ENCODE assay signal across 9 cellular contexts in genomic region chr11:86486261-86487030, GRCh38.
DNase-seq lines count a peak whose midpoint lies in the region; ATAC-seq, FAIRE-seq and TF ChIP-seq lines count a peak whose summit lies in the region.
"Had no signal": no experiment of that assay in that cellular context is flagged by ENCODE, and none has a peak within 500 bp of the region (broad histone marks: within the 10 kb centered on the region; RNA-seq: fewer than 3 reads in every experiment).

No MANE protein-coding gene starts in this region.

- 49% methylated on average over 5 of the region's 5 CpGs for WGBS in GM12878 (ENCODE audit: insufficient coverage, insufficient replicate concordance, low lambda C conversion rate, missing lambda C conversion rate)

- no peaks in the 10 kb centered on the region for H3K4me1 Mint-ChIP-seq in glutamatergic neuron (ENCODE audit: low read depth, unreplicated experiment)

- H3K4me2 ChIP-seq in GM12878 (ENCODE audit: control insufficient read depth, insufficient read depth): no peak overlapping the region

- POLR2A ChIA-PET in GM12878 (lab: Charles Lee): interaction anchor here (0.7 to 0.8 kb wide), 2 partner anchors 106 to 122 kb away, joined by 3 read pairs; no protein-coding TSS in a partner anchor

- no peak for TF ChIP-seq RAD21 in GM12878 (IDR thresholded peaks at IDR 0.05; ENCODE audit: insufficient read depth, low read depth, low read length)

- in situ Hi-C loops in GM12878 (cut with MboI): no loop called here

- no peak for FAIRE-seq in GM12878 (lab: Jason Lieb, UNC)

- no peak for TF ChIP-seq CTCF in GM06990 (IDR thresholded peaks at IDR 0.05; ENCODE audit: insufficient read depth, low read length, poor library complexity, severe bottlenecking)
- TF ChIP-seq CTCF in GM12878 (IDR thresholded peaks at IDR 0.05 in 2 of 3, conservative IDR thresholded peaks at IDR 0.05 in 1 of 3; ENCODE audit: control insufficient read depth in 2 of 3, extremely low read depth in 1 of 3, insufficient read depth in 1 of 3, low read depth in 3 of 3, low read length in 3 of 3): no peak
- no peak for TF ChIP-seq CTCF in ascending aorta (IDR thresholded peaks at IDR 0.05)
- no peak for TF ChIP-seq CTCF in glutamatergic neuron (IDR thresholded peaks at IDR 0.05; ENCODE audit: partially characterized antibody, unreplicated experiment)

- TF ChIP-seq POLR2A in GM12878 (IDR thresholded peaks at IDR 0.05; ENCODE audit: low read depth, low read length): no peak

- H3K27ac ChIP-seq in GM12878 (ENCODE audit: control insufficient read depth, insufficient read depth): no peak overlapping the region
- H3K27ac ChIP-seq in ascending aorta: no peak overlapping the region

- H3K27me3 Mint-ChIP-seq in glutamatergic neuron (ENCODE audit: unreplicated experiment): peaks cover 2% of the 10 kb centered on the region

- H3K27me3 ChIP-seq in GM06990 (replicated peaks; ENCODE audit: control insufficient read depth, insufficient read depth, low read length): no peaks in the 10 kb centered on the region; the same call in 1 of the 2 replicates
- H3K27me3 ChIP-seq in GM12878 (replicated peaks in 1 of 2; ENCODE audit: control insufficient read depth in 2 of 2, insufficient read depth in 2 of 2, low read length in 1 of 2): peaks cover 1 to 2% of the 10 kb centered on the region in 2 experiments; a peak in 1 of 4 replicates
- no peaks in the 10 kb centered on the region for H3K27me3 ChIP-seq in ascending aorta

- H3K36me3 ChIP-seq in GM06990 (ENCODE audit: control insufficient read depth, insufficient read depth, low read length) (no peaks in the 10 kb centered on the region), GM12878 (ENCODE audit: control insufficient read depth in 2 of 2, insufficient read depth in 2 of 2, low read length in 1 of 2) (no peaks in the 10 kb centered on the region), ascending aorta (no peaks in the 10 kb centered on the region)

- no peak overlapping the region for H3K4me3 Mint-ChIP-seq in glutamatergic neuron (ENCODE audit: unreplicated experiment)

- H3K79me2 ChIP-seq in GM12878 (ENCODE audit: control insufficient read depth, insufficient read depth, low read length): no peaks in the 10 kb centered on the region

- DNase-seq in GM06990 (ENCODE audit: extremely low read depth, insufficient read length) (peak; percentile 18), Kasumi-1 (lab: John Stamatoyannopoulos, UW) (peak; percentile 79), GM12878 (ENCODE audit: low read depth, low spot score) (no peak), posterior cingulate gyrus (peak in 7 of 10 donors; percentile 29 to 92 (median 52)), hippocampal formation (lab: John Stamatoyannopoulos, UW) (no peak), ascending aorta (ENCODE audit: low spot score in 2 of 2) (no peak), glutamatergic neuron (no peak)
- DNase-seq: effector CD4-positive, alpha-beta T cell had no signal

- RAD21 ChIA-PET in GM12878 (lab: Charles Lee; ENCODE audit: unreplicated experiment): interaction anchor here (0.7 to 2.5 kb wide), 12 partner anchors 12 to 202 kb away, joined by 3 to 23 read pairs (median 4); no protein-coding TSS in a partner anchor

- 0 out of 4 replicates have a peak, but pooled peaks of 1 of the 2 experiments have one; percentile 32 for TF ChIP-seq EP300 in GM12878 (IDR thresholded peaks at IDR 0.05; ENCODE audit: borderline replicate concordance in 1 of 2, control insufficient read depth in 1 of 2, low read depth in 2 of 2, low read length in 2 of 2)

- intact Hi-C loops in GM12878 (cut with micrococcal nuclease; ENCODE audit: unreplicated experiment): no loop called here
- intact Hi-C loops in posterior cingulate gyrus (cut with DNase I): no loop called here
- intact Hi-C loops in ascending aorta (cut with DNase I): no loop called here

- H3K4me3 ChIP-seq in GM06990 (replicated peaks; ENCODE audit: low read depth, low read length) (no peak overlapping the region), GM12878 (no peak overlapping the region), ascending aorta (no peak overlapping the region)

- no peak overlapping the region for H3K27ac Mint-ChIP-seq in glutamatergic neuron (ENCODE audit: unreplicated experiment)

- BruUV-seq in GM12878 (replicated peaks; lab: Mats Ljungman, UMichigan): no TSS peak

- CTCF ChIA-PET in GM12878 (lab: Yijun Ruan, JAX): interaction anchor here (0.6 to 6.5 kb wide), 9 partner anchors 11 to 122 kb away, joined by 3 to 49 read pairs (median 5); no protein-coding TSS in a partner anchor

- no peaks in the 10 kb centered on the region for H3K9me3 Mint-ChIP-seq in glutamatergic neuron (ENCODE audit: unreplicated experiment)

- no peak overlapping the region for H3K9ac ChIP-seq in GM12878 (ENCODE audit: control insufficient read depth, insufficient read depth, low read length)

- H3K4me1 ChIP-seq in GM12878 (ENCODE audit: control insufficient read depth, insufficient read depth, low read length): no peaks in the 10 kb centered on the region
- H3K4me1 ChIP-seq in ascending aorta: peaks cover 7 to 16% of the 10 kb centered on the region in 2 donors

- H4K20me1 ChIP-seq in GM12878 (ENCODE audit: control insufficient read depth, insufficient read depth): no peaks in the 10 kb centered on the region

- SMC1A ChIA-PET in GM12878 (lab: Charles Lee; ENCODE audit: uncharacterized antibody, unreplicated experiment): interaction anchor here (0.6 to 3.8 kb wide), 27 partner anchors 9 to 552 kb away, joined by 3 to 25 read pairs (median 4); no protein-coding TSS in a partner anchor

- ATAC-seq in GM12878: peak; percentile 89
- no peak for ATAC-seq in GM21423 (IDR thresholded peaks at IDR 0.05; ENCODE audit: unreplicated experiment)

- H2AFZ ChIP-seq in GM12878 (ENCODE audit: control insufficient read depth, low read depth, low read length): no peak overlapping the region

- no peaks in the 10 kb centered on the region for H3K36me3 Mint-ChIP-seq in glutamatergic neuron (ENCODE audit: unreplicated experiment)

- H3K9me3 ChIP-seq in GM12878 (replicated peaks; ENCODE audit: control insufficient read depth, insufficient read depth, low read length) (no peaks in the 10 kb centered on the region), ascending aorta (no peaks in the 10 kb centered on the region)

TF ChIP-seq in GM12878, 131 proteins besides CTCF, POLR2A, EP300 and RAD21 (continues in another document):
- TF ChIP-seq GATAD2B (conservative IDR thresholded peaks at IDR 0.05; ENCODE audit: low read depth) (peak; percentile 51; the same call in 1 of the 2 replicates), SUPT20H (IDR thresholded peaks at IDR 0.05; ENCODE audit: borderline replicate concordance, control insufficient read depth, low read depth, low read length) (no peak), STAT3 (IDR thresholded peaks at IDR 0.05; ENCODE audit: low read depth, low read length) (no peak), ZBTB40 (IDR thresholded peaks at IDR 0.05; ENCODE audit: borderline replicate concordance) (no peak), BACH1 (IDR thresholded peaks at IDR 0.05; ENCODE audit: borderline replicate concordance) (peak; percentile 59; the same call in 1 of the 2 replicates), NKRF (conservative IDR thresholded peaks at IDR 0.05) (no peak)

Comparison
In these comparisons a context has a peak if more than half of its experiments do, and no peak if none do; other contexts are left out.
1. DNase-seq: peak in GM06990 (single experiment), Kasumi-1 (2 of 2) and posterior cingulate gyrus (7 of 10); none in GM12878 (single experiment), hippocampal formation (0 of 2), ascending aorta (0 of 2) and glutamatergic neuron (single experiment).